25 cellular contexts compared by ENCODE assay signal in genomic region chr5:86572825-86573224, GRCh38.
"Had no signal": no experiment of that assay in that cellular context is flagged by ENCODE, and none has a peak within 500 bp of the region (broad histone marks: within the 10 kb centered on the region; RNA-seq: fewer than 3 reads in every experiment).

No MANE protein-coding gene starts in this region.

- H3K27ac ChIP-seq: stomach, suprapubic skin, testis, thoracic aorta, thyroid gland, tibial artery, tibial nerve, transverse colon, upper lobe of left lung, upper lobe of right lung, uterus, vagina had no signal

- H3K9me3 ChIP-seq: stomach, suprapubic skin, testis, thoracic aorta, thyroid gland, tibial artery, tibial nerve, transverse colon, upper lobe of left lung, upper lobe of right lung, uterus, vagina had no signal

- H3K36me3 ChIP-seq: stomach, suprapubic skin, thoracic aorta, thyroid gland, tibial artery, tibial nerve, transverse colon, upper lobe of left lung, upper lobe of right lung, uterus, vagina had no signal

- H3K27me3 ChIP-seq: stomach, suprapubic skin, testis, thyroid gland, tibial artery, tibial nerve, transverse colon, upper lobe of left lung, upper lobe of right lung, uterus, vagina had no signal

- FAIRE-seq: urothelium cell line had no signal

- DNase-seq: stimulated activated CD4-positive, alpha-beta T cell treated with anti-CD3 and anti-CD28 coated beads, Interleukin-2, amount 100 ng/mL, for 48 hours; stimulated activated CD4-positive, alpha-beta T cell treated with anti-CD3 and anti-CD28 coated beads, Interleukin-4, amount 100 ng/mL, for 1 hour; stimulated activated CD4-positive, alpha-beta T cell treated with anti-CD3 and anti-CD28 coated beads, Interleukin-4, amount 100 ng/mL, for 24 hours; stimulated activated CD4-positive, alpha-beta T cell treated with anti-CD3 and anti-CD28 coated beads, Interleukin-4, amount 100 ng/mL, for 4 hours; stimulated activated CD8-positive, alpha-beta memory T cell treated with anti-CD3 and anti-CD28 coated beads, Interleukin-4, amount 100 ng/mL, for 48 hours; stimulated activated naive B cell treated with anti-CD40 and anti-IgM and Interleukin-4, amounts not matched to agents 10 μg/mL and 1 μg/mL and 100 μg/mL, for 72 hours; stimulated activated naive CD4-positive, alpha-beta T cell treated with Interleukin-2 at 50 U/mL for 16 hours; stimulated activated naive CD8-positive, alpha-beta T cell treated with anti-CD3 and anti-CD28 coated beads, Interleukin-15, amount 100 ng/mL, for 72 hours; stimulated activated naive CD8-positive, alpha-beta T cell treated with anti-CD3 and anti-CD28 coated beads, Interleukin-15, Interleukin-2, amounts not matched to agents 100 U/mL and 50 U/mL, for 24 hours; stomach; substantia nigra; testis; thyroid gland; tibial artery; transverse colon; upper lobe of left lung; upper lobe of right lung; uterus had no signal

- ATAC-seq: stimulated activated effector memory CD8-positive, alpha-beta T cell treated with anti-CD3 and anti-CD28 coated beads, Interleukin-12 subunit alpha, Interleukin-12 subunit beta, amount 100 ng/mL, for 72 hours; stimulated activated memory B cell treated with anti-CD40 and anti-IgM and Interleukin-4, amounts not matched to agents 10 μg/mL and 1 μg/mL and 100 μg/mL, for 72 hours; stimulated activated naive B cell treated with anti-CD40 and anti-IgM and Interleukin-4, amounts not matched to agents 10 μg/mL and 1 μg/mL and 100 μg/mL, for 72 hours; stimulated activated naive CD8-positive, alpha-beta T cell treated with anti-CD3 and anti-CD28 coated beads, Interleukin-15, amount 100 ng/mL, for 72 hours; stimulated activated naive CD8-positive, alpha-beta T cell treated with anti-CD3 and anti-CD28 coated beads, Interleukin-15, Interleukin-2, amounts not matched to agents 100 U/mL and 50 U/mL, for 24 hours; upper lobe of right lung had no signal

- H3K4me3 ChIP-seq: stomach, suprapubic skin, testis, thoracic aorta, thyroid gland, tibial artery, tibial nerve, transverse colon, upper lobe of left lung, upper lobe of right lung, uterus, vagina had no signal

- H3K4me1 ChIP-seq: stomach, suprapubic skin, testis, thyroid gland, tibial artery, tibial nerve, transverse colon, upper lobe of left lung, upper lobe of right lung, uterus, vagina had no signal
